In the genomic region with DNA sequence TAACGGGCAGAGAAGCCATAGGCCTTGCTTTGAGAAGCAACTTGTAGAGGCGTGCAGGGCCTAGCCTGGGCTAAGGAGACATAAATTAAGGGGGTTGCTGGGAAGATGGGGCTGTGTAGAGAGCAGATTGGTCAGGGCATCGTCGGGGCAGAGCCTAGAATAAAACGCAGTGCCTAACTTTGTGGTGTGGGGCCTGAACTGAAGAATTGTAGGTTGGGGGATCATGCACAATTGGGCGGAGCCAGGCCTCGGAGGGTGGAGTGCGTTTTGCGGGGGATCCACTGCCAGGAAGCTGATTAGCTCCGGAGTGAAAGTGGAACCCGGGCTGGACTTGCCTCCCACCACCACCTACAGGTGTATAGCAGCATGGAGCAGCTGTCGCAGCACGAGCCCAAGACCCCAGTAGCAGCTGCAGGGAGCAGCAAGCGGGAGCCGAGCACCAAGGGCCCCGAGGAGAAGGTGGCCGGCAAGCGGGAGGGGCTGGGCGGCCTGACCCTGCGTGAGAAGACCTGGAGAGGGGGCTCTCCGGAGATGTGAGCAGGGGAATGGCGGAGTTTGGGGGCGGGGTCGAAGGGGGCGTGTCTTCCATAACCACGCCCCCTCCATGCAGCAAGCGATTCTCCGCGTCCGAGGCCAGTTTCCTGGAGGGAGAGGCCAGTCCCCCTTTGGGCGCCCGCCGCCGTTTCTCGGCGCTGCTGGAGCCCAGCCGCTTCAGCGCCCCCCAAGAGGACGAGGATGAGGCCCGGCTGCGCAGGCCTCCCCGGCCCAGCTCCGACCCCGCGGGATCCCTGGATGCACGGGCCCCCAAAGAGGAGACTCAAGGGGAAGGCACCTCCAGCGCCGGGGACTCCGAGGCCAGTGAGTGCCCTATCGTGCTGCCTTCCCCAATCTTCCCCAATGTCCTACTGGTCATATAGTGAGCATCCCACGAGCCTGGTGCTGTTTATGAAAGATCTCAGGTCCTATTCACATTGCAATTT, we compare ENCODE assay signal across 8 cellular contexts. TPM values are rescaled to one million over a fixed set of nuclear protein-coding genes. Genes with fewer than 3 reads are reported as not detected.
DNase-seq lines count a peak whose midpoint lies in the region; ATAC-seq and TF ChIP-seq lines count a peak whose summit lies in the region.

No MANE protein-coding gene starts in this region.

- H3K27ac ChIP-seq in CD4-positive, alpha-beta memory T cell (ENCODE audit: low read depth, low read length) = no peak overlapping the region
- no peak overlapping the region for H3K27ac ChIP-seq in coronary artery

- no peaks in the 10 kb centered on the region for H3K9me3 ChIP-seq in CD4-positive, alpha-beta memory T cell (ENCODE audit: control insufficient read depth in 1 of 2, low read length in 2 of 2)

- peak; percentile 53 for ATAC-seq in HG02610 (IDR thresholded peaks at IDR 0.05; ENCODE audit: unreplicated experiment)

- H3K4me3 ChIP-seq in CD4-positive, alpha-beta memory T cell (ENCODE audit: low read length in 2 of 2) = peak overlapping the region; percentile 43 to 52
- peak overlapping the region; percentile 62 for H3K4me3 ChIP-seq in coronary artery

- H3K4me3 Mint-ChIP-seq in CD4-positive, alpha-beta memory T cell = peak overlapping the region; percentile 54 to 82 (median 72)

- H3K36me3 ChIP-seq in CD4-positive, alpha-beta memory T cell (ENCODE audit: insufficient read depth, low read length) = no peaks in the 10 kb centered on the region

- no peak for TF ChIP-seq CTCF in coronary artery (IDR thresholded peaks at IDR 0.05)

- peaks cover 0 to 4% (median 0%) of the 10 kb centered on the region in 8 donors for H3K9me3 Mint-ChIP-seq in CD4-positive, alpha-beta memory T cell

- no peaks in the 10 kb centered on the region for H3K27me3 ChIP-seq in CD4-positive, alpha-beta memory T cell (ENCODE audit: insufficient read depth, low read length)

- peaks cover 2 to 7% of the 10 kb centered on the region in 2 donors for H3K36me3 Mint-ChIP-seq in CD4-positive, alpha-beta memory T cell

- H3K27me3 Mint-ChIP-seq in CD4-positive, alpha-beta memory T cell = peaks cover 7 to 10% of the 10 kb centered on the region in 2 donors

- peak overlapping the region in 1 of 7 donors; percentile 25 for H3K27ac Mint-ChIP-seq in CD4-positive, alpha-beta memory T cell

- peaks cover 8% of the 10 kb centered on the region for H3K4me1 ChIP-seq in CD4-positive, alpha-beta memory T cell (ENCODE audit: insufficient read depth, low read length)

- intact Hi-C loops in CD4-positive, alpha-beta memory T cell (cut with micrococcal nuclease) = no loop called here

- peaks cover 8 to 17% (median 11%) of the 10 kb centered on the region in 4 donors for H3K4me1 Mint-ChIP-seq in CD4-positive, alpha-beta memory T cell

- CTCF ChIA-PET in CD4-positive, alpha-beta memory T cell (lab: Charles Lee; ENCODE audit: partially characterized antibody) = interaction anchor here (0.9 kb wide), 1 partner anchor 20 kb away, joined by 4 read pairs; no protein-coding TSS in a partner anchor

- POLR2A ChIA-PET in CD4-positive, alpha-beta memory T cell (lab: Charles Lee; ENCODE audit: partially characterized antibody) = interaction anchor here (1.4 kb wide), 1 partner anchor 24 kb away, joined by 3 read pairs; the partner anchor contains the start of gene GCDH

- DNase-seq in CD4-positive, alpha-beta memory T cell = peak; percentile 40 to 67 (median 45)
- peak in 3 of 4 experiments; percentile 22 to 35 (median 32) for DNase-seq in activated CD4-positive, CD25-positive, alpha-beta regulatory T cell (lab: John Stamatoyannopoulos, UW)
- DNase-seq in coronary artery (ENCODE audit: low spot score) (no peak), lung microvascular endothelial cell (ENCODE audit: low read depth in 2 of 2) (peak; percentile 54 to 74), SKM-1 (lab: John Stamatoyannopoulos, UW; ENCODE audit: unreplicated experiment) (no peak), T1000 (lab: John Stamatoyannopoulos, UW) (no peak)
- DNase-seq in stimulated activated CD8-positive, alpha-beta memory T cell treated with anti-CD3 and anti-CD28 coated beads, Interleukin-4, amount 100 ng/mL, for 24 hours (ENCODE audit: low read depth) = peak; percentile 51

RNA-seq across cellular contexts. Expression of gene DNASE2, which starts 13.8 kb away (rescaled TPM):
- 10 to 100 TPM; 31.6 to 32.8 TPM for total RNA-seq in CD4-positive, alpha-beta memory T cell
- polyA plus RNA-seq in CD4-positive, alpha-beta memory T cell = 10 to 100 TPM; 55.3 to 81.8 TPM
- 22.0 and 23.6 TPM in 2 replicates for total RNA-seq in lung microvascular endothelial cell

RNA-seq across cellular contexts. Expression of gene KLF1, which starts 19.6 kb away (rescaled TPM):
- total RNA-seq in CD4-positive, alpha-beta memory T cell = not detected
- polyA plus RNA-seq in CD4-positive, alpha-beta memory T cell = not detected
- total RNA-seq in lung microvascular endothelial cell = not detected in 2 replicates

RNA-seq across cellular contexts. Expression of gene GCDH, which starts 23.6 kb away (rescaled TPM):
- total RNA-seq in CD4-positive, alpha-beta memory T cell = 10 to 100 TPM; 63.9 to 66.1 TPM
- polyA plus RNA-seq in CD4-positive, alpha-beta memory T cell = 10 to 100 TPM; 16.5 to 27.4 TPM
- total RNA-seq in lung microvascular endothelial cell = 13.7 and 17.3 TPM in 2 replicates

RNA-seq across cellular contexts. Expression of gene MAST1, which starts 29.1 kb away (rescaled TPM):
- not detected for total RNA-seq in CD4-positive, alpha-beta memory T cell
- under 1 TPM in 1 of 2 donors, not detected in 1; 0.48 TPM for polyA plus RNA-seq in CD4-positive, alpha-beta memory T cell
- total RNA-seq in lung microvascular endothelial cell = 0.44 and 0.60 TPM in 2 replicates

RNA-seq across cellular contexts. Expression of gene RTBDN, which starts 33.0 kb away (rescaled TPM):
- not detected for total RNA-seq in CD4-positive, alpha-beta memory T cell
- not detected for polyA plus RNA-seq in CD4-positive, alpha-beta memory T cell
- total RNA-seq in lung microvascular endothelial cell = not detected in 2 replicates

Comparison
In these comparisons a context has a peak if more than half of its experiments do, and no peak if none do; other contexts are left out.
1. DNase-seq: peak in CD4-positive, alpha-beta memory T cell (5 of 5), activated CD4-positive, CD25-positive, alpha-beta regulatory T cell (3 of 4), lung microvascular endothelial cell (2 of 2) and stimulated activated CD8-positive, alpha-beta memory T cell treated with anti-CD3 and anti-CD28 coated beads, Interleukin-4, amount 100 ng/mL, for 24 hours (single experiment); none in coronary artery (single experiment), SKM-1 (single experiment) and T1000 (single experiment).